In the genomic region with DNA sequence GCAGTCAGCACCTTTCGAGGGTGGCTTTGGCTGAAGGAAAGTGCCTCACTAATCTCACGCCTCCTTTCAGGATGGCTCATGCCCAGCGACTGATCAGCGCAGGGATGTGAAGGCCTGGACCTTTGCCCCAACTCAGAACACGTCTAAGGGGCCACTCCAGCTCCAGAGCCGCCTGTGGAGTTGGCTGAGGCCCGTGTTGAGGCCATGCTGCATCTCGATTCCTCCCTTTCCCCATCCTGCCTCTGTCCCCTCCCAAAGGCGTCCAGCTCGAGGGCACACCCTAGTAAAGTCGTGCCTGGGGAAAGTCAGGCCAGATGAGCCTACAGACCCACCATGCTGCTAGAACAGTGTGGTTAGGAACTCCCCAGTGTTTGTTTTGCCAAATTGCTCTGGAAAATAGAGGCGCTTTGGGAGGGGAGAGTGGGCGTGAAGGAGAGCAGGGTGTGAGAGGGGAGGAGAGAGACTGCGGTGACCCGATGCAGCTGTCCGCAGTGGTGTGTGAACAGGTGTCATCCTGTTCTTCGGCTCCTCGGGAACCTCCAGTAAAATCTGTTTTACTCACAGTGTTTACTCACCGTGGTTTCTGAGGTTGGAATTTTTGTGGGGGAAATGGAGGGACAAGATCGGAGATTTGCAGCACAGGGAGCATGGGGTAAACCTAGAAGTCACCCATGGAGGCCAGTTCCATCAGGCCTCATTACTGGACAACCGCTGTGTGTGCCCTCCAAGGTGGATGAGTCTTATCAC, we compare ENCODE assay signal across 15 cellular contexts.
A peak's percentile ranks its signal among the peaks of the same experiment; 100 is the strongest.
DNase-seq lines count a peak whose midpoint lies in the region; ATAC-seq, FAIRE-seq and TF ChIP-seq lines count a peak whose summit lies in the region.
"Had no signal": no experiment of that assay in that cellular context is flagged by ENCODE, and none has a peak within 500 bp of the region (broad histone marks: within the 10 kb centered on the region; RNA-seq: fewer than 3 reads in every experiment).

No MANE protein-coding gene starts in this region.

- peaks cover 10% of the 10 kb centered on the region for H3K4me1 ChIP-seq in A549
- no peaks in the 10 kb centered on the region for H3K4me1 ChIP-seq in HEK293 (ENCODE audit: control insufficient read depth, insufficient read depth, low read length)

- H3K9me3 ChIP-seq in A549, result no peaks in the 10 kb centered on the region
- H3K9me3 ChIP-seq in HEK293 (ENCODE audit: control insufficient read depth, insufficient read depth, low read depth, low read length), result no peaks in the 10 kb centered on the region

- TF ChIP-seq POLR2A in A549 (IDR thresholded peaks at IDR 0.05; ENCODE audit: low read length), result no peak

- WGBS in A549 (ENCODE audit: missing lambda C conversion rate), result 77% methylated on average over 21 of the region's 21 CpGs

- DNase-seq in A549 (ENCODE audit: low read depth in 1 of 2, low spot score in 1 of 2) (no peak), RPMI7951 (ENCODE audit: low read depth) (peak; percentile 95), kidney glomerular epithelial cell (lab: John Stamatoyannopoulos, UW) (peak; percentile 57), iPS-NIHi7 (ENCODE audit: extremely low spot score) (no peak), occipital lobe (lab: John Stamatoyannopoulos, UW) (no peak), NCI-H510A (lab: John Stamatoyannopoulos, UW) (no peak)
- DNase-seq: activated CD4-positive, alpha-beta T cell treated with anti-CD3 and anti-CD28 coated beads, Interleukin-2, amount 10 ng/mL, durations not matched to agents 24 days and 14 days; activated T-cell treated with anti-CD3 and anti-CD28 coated beads, Interleukin-2, amount 50 U/mL, for 24 hours; amniotic stem cell; dermis blood vessel endothelial cell; NCI-H1092; NCI-H526 treated with DMSO at 0.1 percent for 48 hours had no signal

- TF ChIP-seq CTCF in A549 (IDR thresholded peaks at IDR 0.05), result no peak
- no peak for TF ChIP-seq CTCF in HEK293 (tag by site-specific recombination; IDR thresholded peaks at IDR 0.05)

- no peak for TF ChIP-seq EP300 in A549 (IDR thresholded peaks at IDR 0.05)

- H3K4me3 ChIP-seq in A549, result no peak overlapping the region
- H3K4me3 ChIP-seq in HEK293 (ENCODE audit: low read depth, low read length), result no peak overlapping the region

- TF ChIP-seq RAD21 in A549 (conservative IDR thresholded peaks at IDR 0.05 in 1 of 2, IDR thresholded peaks at IDR 0.05 in 1 of 2), result no peak

- FAIRE-seq in A549 (lab: Jason Lieb, UNC), result no peak
- FAIRE-seq: D721Med had no signal

- peak overlapping the region; percentile 28 to 74; a peak in 4 of 6 replicates for H3K27ac ChIP-seq in A549
- H3K27ac ChIP-seq in HEK293 (ENCODE audit: extremely low read depth, low read depth, low read length), result no peak overlapping the region

- no peak for ATAC-seq in A549
- no peak for ATAC-seq in HG02970 (IDR thresholded peaks at IDR 0.05; ENCODE audit: low FRiP score, unreplicated experiment)

- POLR2A ChIA-PET in A549 (lab: Yijun Ruan, JAX), result no interaction called here
- POLR2A ChIA-PET in HEK293 (lab: Yijun Ruan, JAX), result no interaction called here

- no peak overlapping the region for H3K4me2 ChIP-seq in A549

- CTCF ChIA-PET in A549 (lab: Yijun Ruan, JAX), result no interaction called here
- CTCF ChIA-PET in HEK293 (lab: Yijun Ruan, JAX), result no interaction called here

- no peaks in the 10 kb centered on the region for H3K36me3 ChIP-seq in HEK293 (ENCODE audit: control insufficient read depth in 2 of 2, insufficient read depth in 1 of 2, low read length in 2 of 2)

TF ChIP-seq in A549, 52 proteins besides CTCF, POLR2A, EP300 and RAD21:
- TF ChIP-seq, protein P1, sequence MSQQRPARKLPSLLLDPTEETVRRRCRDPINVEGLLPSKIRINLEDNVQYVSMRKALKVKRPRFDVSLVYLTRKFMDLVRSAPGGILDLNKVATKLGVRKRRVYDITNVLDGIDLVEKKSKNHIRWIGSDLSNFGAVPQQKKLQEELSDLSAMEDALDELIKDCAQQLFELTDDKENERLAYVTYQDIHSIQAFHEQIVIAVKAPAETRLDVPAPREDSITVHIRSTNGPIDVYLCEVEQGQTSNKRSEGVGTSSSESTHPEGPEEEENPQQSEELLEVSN (IDR thresholded peaks at IDR 0.05; ENCODE audit: borderline replicate concordance, low read depth), result no peak
- TF ChIP-seq ZNF302 (CRISPR knock-in tag; IDR thresholded peaks at IDR 0.05), result no peak
- no peak for TF ChIP-seq SMC3 (IDR thresholded peaks at IDR 0.05)
- TF ChIP-seq FOXS1 (CRISPR knock-in tag; IDR thresholded peaks at IDR 0.05), result no peak
- no peak for TF ChIP-seq HEYL (CRISPR knock-in tag; IDR thresholded peaks at IDR 0.05)
- TF ChIP-seq, protein P2, sequence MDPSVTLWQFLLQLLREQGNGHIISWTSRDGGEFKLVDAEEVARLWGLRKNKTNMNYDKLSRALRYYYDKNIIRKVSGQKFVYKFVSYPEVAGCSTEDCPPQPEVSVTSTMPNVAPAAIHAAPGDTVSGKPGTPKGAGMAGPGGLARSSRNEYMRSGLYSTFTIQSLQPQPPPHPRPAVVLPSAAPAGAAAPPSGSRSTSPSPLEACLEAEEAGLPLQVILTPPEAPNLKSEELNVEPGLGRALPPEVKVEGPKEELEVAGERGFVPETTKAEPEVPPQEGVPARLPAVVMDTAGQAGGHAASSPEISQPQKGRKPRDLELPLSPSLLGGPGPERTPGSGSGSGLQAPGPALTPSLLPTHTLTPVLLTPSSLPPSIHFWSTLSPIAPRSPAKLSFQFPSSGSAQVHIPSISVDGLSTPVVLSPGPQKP (IDR thresholded peaks at IDR 0.05; ENCODE audit: low read depth, low read length), result no peak
- TF ChIP-seq HOXB5 (CRISPR knock-in tag; IDR thresholded peaks at IDR 0.05), result no peak
- TF ChIP-seq, protein P3, sequence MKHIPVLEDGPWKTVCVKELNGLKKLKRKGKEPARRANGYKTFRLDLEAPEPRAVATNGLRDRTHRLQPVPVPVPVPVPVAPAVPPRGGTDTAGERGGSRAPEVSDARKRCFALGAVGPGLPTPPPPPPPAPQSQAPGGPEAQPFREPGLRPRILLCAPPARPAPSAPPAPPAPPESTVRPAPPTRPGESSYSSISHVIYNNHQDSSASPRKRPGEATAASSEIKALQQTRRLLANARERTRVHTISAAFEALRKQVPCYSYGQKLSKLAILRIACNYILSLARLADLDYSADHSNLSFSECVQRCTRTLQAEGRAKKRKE (CRISPR knock-in tag; IDR thresholded peaks at IDR 0.05; ENCODE audit: low read depth), result no peak
- no peak for TF ChIP-seq CHD4 (IDR thresholded peaks at IDR 0.05; ENCODE audit: borderline replicate concordance)
- no peak for TF ChIP-seq HOXA7 (CRISPR knock-in tag; IDR thresholded peaks at IDR 0.05)
- TF ChIP-seq NFE2L2 (conservative IDR thresholded peaks at IDR 0.05; ENCODE audit: low read length), result no peak
- no peak for TF ChIP-seq KDM1A (IDR thresholded peaks at IDR 0.05; ENCODE audit: low read depth)
- TF ChIP-seq NR3C1 (IDR thresholded peaks at IDR 0.05), result no peak
- no peak for TF ChIP-seq KDM5A (IDR thresholded peaks at IDR 0.05)
- TF ChIP-seq TFCP2L1 (CRISPR knock-in tag; IDR thresholded peaks at IDR 0.05), result no peak
- TF ChIP-seq MAFK (IDR thresholded peaks at IDR 0.05; ENCODE audit: partially characterized antibody), result no peak

TF ChIP-seq in HEK293, 187 proteins besides CTCF, POLR2A, EP300 and RAD21:
- TF ChIP-seq PRDM1 (tag by site-specific recombination; IDR thresholded peaks at IDR 0.05), result no peak
- TF ChIP-seq, protein P4, sequence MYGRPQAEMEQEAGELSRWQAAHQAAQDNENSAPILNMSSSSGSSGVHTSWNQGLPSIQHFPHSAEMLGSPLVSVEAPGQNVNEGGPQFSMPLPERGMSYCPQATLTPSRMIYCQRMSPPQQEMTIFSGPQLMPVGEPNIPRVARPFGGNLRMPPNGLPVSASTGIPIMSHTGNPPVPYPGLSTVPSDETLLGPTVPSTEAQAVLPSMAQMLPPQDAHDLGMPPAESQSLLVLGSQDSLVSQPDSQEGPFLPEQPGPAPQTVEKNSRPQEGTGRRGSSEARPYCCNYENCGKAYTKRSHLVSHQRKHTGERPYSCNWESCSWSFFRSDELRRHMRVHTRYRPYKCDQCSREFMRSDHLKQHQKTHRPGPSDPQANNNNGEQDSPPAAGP (tag by site-specific recombination; IDR thresholded peaks at IDR 0.05), result 0 out of 2 replicates have a peak, but pooled peaks have one; percentile 25

Comparison
In these comparisons a context has a peak if more than half of its experiments do, and no peak if none do; other contexts are left out.
1. DNase-seq: peak in RPMI7951 (single experiment) and kidney glomerular epithelial cell (single experiment); none in A549 (0 of 2), iPS-NIHi7 (single experiment), occipital lobe (single experiment) and NCI-H510A (single experiment).